9 cellular contexts compared by ENCODE assay signal in the genomic region with DNA sequence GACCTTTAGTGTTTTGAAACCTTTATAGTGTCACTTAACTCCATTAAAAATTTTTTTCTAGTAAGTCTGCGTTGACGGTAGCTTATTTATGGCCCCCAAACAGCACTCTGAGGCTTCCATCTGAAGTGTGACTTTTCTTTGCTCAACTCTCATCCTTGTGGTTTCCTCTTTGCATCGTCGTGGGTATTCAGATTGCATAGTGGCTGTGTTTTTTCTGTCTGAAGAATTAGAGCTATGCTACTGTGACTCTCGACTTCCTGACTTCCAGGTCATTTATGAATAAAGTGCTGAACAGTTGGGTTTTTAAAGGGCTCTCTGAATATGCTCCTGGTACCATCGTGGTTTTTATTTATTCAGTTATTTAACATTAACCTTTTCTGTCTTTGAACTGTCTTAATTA.
DNase-seq lines count a peak whose midpoint lies in the region; ATAC-seq, FAIRE-seq and TF ChIP-seq lines count a peak whose summit lies in the region.
"Had no signal": no experiment of that assay in that cellular context is flagged by ENCODE, and none has a peak within 500 bp of the region (broad histone marks: within the 10 kb centered on the region; RNA-seq: fewer than 3 reads in every experiment).

No MANE protein-coding gene starts in this region.

- CTCF ChIA-PET in AG04449 (lab: Yijun Ruan, JAX), result interaction anchor here (0.6 to 3.6 kb wide), 6 partner anchors 9 to 1122 kb away, joined by 3 to 31 read pairs (median 6); no protein-coding TSS in a partner anchor

- FAIRE-seq in HTR-8/SVneo (lab: Jason Lieb, UNC), result no peak

- ATAC-seq in GM19043 (IDR thresholded peaks at IDR 0.05; ENCODE audit: low read depth, unreplicated experiment), result peak; percentile 83
- peak; percentile 87 for ATAC-seq in HG03175 (IDR thresholded peaks at IDR 0.05; ENCODE audit: unreplicated experiment)
- ATAC-seq in HG02970 (IDR thresholded peaks at IDR 0.05; ENCODE audit: low FRiP score, unreplicated experiment), result no peak

- H3K4me3 ChIP-seq in AG04449 (ENCODE audit: low read depth, low read length), result no peak overlapping the region

- TF ChIP-seq CTCF in AG04449 (IDR thresholded peaks at IDR 0.05; ENCODE audit: insufficient read depth, low read length, missing control alignments), result no peak

- POLR2A ChIA-PET in AG04449 (lab: Yijun Ruan, JAX), result interaction anchor here (1.2 kb wide), 2 partner anchors 31 to 42 kb away, joined by 3 to 5 read pairs; no protein-coding TSS in a partner anchor

- DNase-seq in AG04449 (ENCODE audit: low read depth, low spot score) (peak; percentile 64), astrocyte of the hippocampus (ENCODE audit: low read depth, low spot score) (peak; percentile 56), NCI-H446 treated with DMSO at 0.1 percent for 48 hours (lab: John Stamatoyannopoulos, UW) (no peak), HTR-8/SVneo (ENCODE audit: insufficient read length, low spot score) (no peak), NCI-H510A treated with DMSO at 0.1 percent for 48 hours (lab: John Stamatoyannopoulos, UW) (no peak)
- DNase-seq: DMS 273 treated with DMSO at 0.1 percent for 48 hours had no signal

Comparison
In these comparisons a context has a peak if more than half of its experiments do, and no peak if none do; other contexts are left out.
1. DNase-seq: peak in AG04449 (single experiment) and astrocyte of the hippocampus (single experiment); none in NCI-H446 treated with DMSO at 0.1 percent for 48 hours (single experiment), HTR-8/SVneo (single experiment) and NCI-H510A treated with DMSO at 0.1 percent for 48 hours (single experiment).